11 cellular contexts compared by ENCODE assay signal in genomic region chr1:227761621-227762230, GRCh38. TPM values are rescaled to one million over a fixed set of nuclear protein-coding genes. Genes with fewer than 3 reads are reported as not detected.
A peak's percentile ranks its signal among the peaks of the same experiment; 100 is the strongest.
DNase-seq lines count a peak whose midpoint lies in the region; ATAC-seq and TF ChIP-seq lines count a peak whose summit lies in the region.
"Had no signal": no experiment of that assay in that cellular context is flagged by ENCODE, and none has a peak within 500 bp of the region (broad histone marks: within the 10 kb centered on the region; RNA-seq: fewer than 3 reads in every experiment).

No MANE protein-coding gene starts in this region.

- peaks cover 37% of the 10 kb centered on the region for H3K79me1 ChIP-seq in mesenchymal stem cell (replicated peaks; ENCODE audit: low read length, poor library complexity, severe bottlenecking)

- no peak overlapping the region for H3K27ac ChIP-seq in mesenchymal stem cell (ENCODE audit: low read length, poor library complexity, severe bottlenecking)
- peak overlapping the region; percentile 33 for H3K27ac ChIP-seq in temporal lobe (ENCODE audit: low read depth, low read length)
- H3K27ac ChIP-seq in hepatocyte: no peak overlapping the region

- H3K9ac ChIP-seq in mesenchymal stem cell (ENCODE audit: low read length): peak overlapping the region; percentile 22

- peak overlapping the region; percentile 71 for H4K8ac ChIP-seq in mesenchymal stem cell (ENCODE audit: low read length)

- H3K14ac ChIP-seq in mesenchymal stem cell (ENCODE audit: low read length in 2 of 2): no peak overlapping the region

- DNase-seq in activated CD8-positive, alpha-beta T cell treated with anti-CD3 and anti-CD28 coated beads, Interleukin-2, amount 10 ng/mL, durations not matched to agents 7 days and 5 days: no peak
- DNase-seq in activated CD8-positive, alpha-beta T cell treated with anti-CD3 and anti-CD28 coated beads for 36 hours: no peak
- DNase-seq in T-cell (no peak), mesenchymal stem cell (no peak), ecto neural progenitor cell (ENCODE audit: low spot score) (no peak), hepatocyte (ENCODE audit: low spot score) (no peak)

- no peak overlapping the region for H3K23ac ChIP-seq in mesenchymal stem cell (ENCODE audit: low read length in 2 of 2)

- H3K36me3 ChIP-seq in mesenchymal stem cell (ENCODE audit: control insufficient read depth in 1 of 2, insufficient read depth in 2 of 2, low read depth in 1 of 2, low read length in 2 of 2): peaks cover 36 to 41% of the 10 kb centered on the region in 2 experiments
- H3K36me3 ChIP-seq in hepatocyte (replicated peaks; ENCODE audit: insufficient read depth, low read depth): no peaks in the 10 kb centered on the region

- H3K9me3 ChIP-seq in mesenchymal stem cell (ENCODE audit: control insufficient read depth, low read length) (no peaks in the 10 kb centered on the region), hepatocyte (ENCODE audit: low read depth) (no peaks in the 10 kb centered on the region)

- peaks cover 70% of the 10 kb centered on the region for H3K4me1 Mint-ChIP-seq in activated CD8-positive, alpha-beta T cell treated with anti-CD3 and anti-CD28 coated beads, Interleukin-2, amount 10 ng/mL, durations not matched to agents 7 days and 5 days (ENCODE audit: low read depth)
- H3K4me1 Mint-ChIP-seq in activated CD8-positive, alpha-beta T cell treated with anti-CD3 and anti-CD28 coated beads for 36 hours (ENCODE audit: low read depth): peaks cover 73% of the 10 kb centered on the region
- peaks cover 62 to 80% (median 80%) of the 10 kb centered on the region in 3 donors for H3K4me1 Mint-ChIP-seq in T-cell
- H3K4me1 Mint-ChIP-seq: WTC11 had no signal

- no peak for ATAC-seq in activated CD8-positive, alpha-beta T cell treated with anti-CD3 and anti-CD28 coated beads, Interleukin-2, amount 10 ng/mL, durations not matched to agents 7 days and 5 days
- no peak for ATAC-seq in activated CD8-positive, alpha-beta T cell treated with anti-CD3 and anti-CD28 coated beads for 36 hours
- ATAC-seq in T-cell (replicated peaks in 1 of 4): no peak
- ATAC-seq in GM21423 (IDR thresholded peaks at IDR 0.05; ENCODE audit: unreplicated experiment): no peak

- peak overlapping the region; percentile 66 for H2AK5ac ChIP-seq in mesenchymal stem cell (ENCODE audit: low read length, severe bottlenecking)

- H3K4me2 ChIP-seq in mesenchymal stem cell (ENCODE audit: low read length, poor library complexity, severe bottlenecking) (no peak overlapping the region), hepatocyte (no peak overlapping the region)

- peak overlapping the region in 1 of 2 experiments; percentile 16 for H3K4ac ChIP-seq in mesenchymal stem cell (ENCODE audit: low read depth in 1 of 2, low read length in 2 of 2)

- 89% methylated on average over 17 of the region's 17 CpGs for WGBS in mesenchymal stem cell
- WGBS in hepatocyte (ENCODE audit: low lambda C conversion rate, missing lambda C conversion rate): 94% methylated on average over 17 of the region's 17 CpGs

- no peak overlapping the region for H2BK120ac ChIP-seq in mesenchymal stem cell (ENCODE audit: low read depth, low read length)

- no peak overlapping the region for H3K4me3 ChIP-seq in mesenchymal stem cell (ENCODE audit: insufficient read depth in 1 of 2, low read depth in 1 of 2, low read length in 2 of 2)
- no peak overlapping the region for H3K4me3 ChIP-seq in hepatocyte

- peak overlapping the region; percentile 77 for H3K27ac Mint-ChIP-seq in activated CD8-positive, alpha-beta T cell treated with anti-CD3 and anti-CD28 coated beads, Interleukin-2, amount 10 ng/mL, durations not matched to agents 7 days and 5 days
- H3K27ac Mint-ChIP-seq in activated CD8-positive, alpha-beta T cell treated with anti-CD3 and anti-CD28 coated beads for 36 hours: no peak overlapping the region
- peak overlapping the region; percentile 86 to 90 for H3K27ac Mint-ChIP-seq in T-cell
- H3K27ac Mint-ChIP-seq: WTC11 had no signal

- POLR2A ChIA-PET in activated CD8-positive, alpha-beta T cell treated with anti-CD3 and anti-CD28 coated beads, Interleukin-2, amount 10 ng/mL, durations not matched to agents 7 days and 5 days (lab: Charles Lee): no interaction called here
- POLR2A ChIA-PET in activated CD8-positive, alpha-beta T cell treated with anti-CD3 and anti-CD28 coated beads for 36 hours (lab: Charles Lee): interaction anchor here (2.7 kb wide), 1 partner anchor 192 kb away, joined by 9 read pairs; no protein-coding TSS in a partner anchor
- POLR2A ChIA-PET in T-cell (lab: Charles Lee): no interaction called here

- H3K27me3 Mint-ChIP-seq in activated CD8-positive, alpha-beta T cell treated with anti-CD3 and anti-CD28 coated beads, Interleukin-2, amount 10 ng/mL, durations not matched to agents 7 days and 5 days (ENCODE audit: low read depth): no peaks in the 10 kb centered on the region
- H3K27me3 Mint-ChIP-seq in activated CD8-positive, alpha-beta T cell treated with anti-CD3 and anti-CD28 coated beads for 36 hours: no peaks in the 10 kb centered on the region
- H3K27me3 Mint-ChIP-seq in T-cell: no peaks in the 10 kb centered on the region
- H3K27me3 Mint-ChIP-seq: naive B cell had no signal

- peaks cover 38% of the 10 kb centered on the region for H4K20me1 ChIP-seq in hepatocyte (ENCODE audit: insufficient read depth, poor library complexity, severe bottlenecking)

- H3K4me1 ChIP-seq in mesenchymal stem cell (ENCODE audit: control insufficient read depth, insufficient read depth, low read depth, low read length): peaks cover 62% of the 10 kb centered on the region
- H3K4me1 ChIP-seq in hepatocyte (ENCODE audit: insufficient read depth): peaks cover 23% of the 10 kb centered on the region

- H3K9me3 Mint-ChIP-seq in activated CD8-positive, alpha-beta T cell treated with anti-CD3 and anti-CD28 coated beads, Interleukin-2, amount 10 ng/mL, durations not matched to agents 7 days and 5 days (ENCODE audit: insufficient read depth): no peaks in the 10 kb centered on the region
- no peaks in the 10 kb centered on the region for H3K9me3 Mint-ChIP-seq in activated CD8-positive, alpha-beta T cell treated with anti-CD3 and anti-CD28 coated beads for 36 hours
- no peaks in the 10 kb centered on the region for H3K9me3 Mint-ChIP-seq in T-cell
- H3K9me3 Mint-ChIP-seq: naive B cell, WTC11 had no signal

- no peak overlapping the region for H2BK15ac ChIP-seq in mesenchymal stem cell (ENCODE audit: low read depth, poor library complexity, severe bottlenecking)

- no peak overlapping the region for H3K18ac ChIP-seq in mesenchymal stem cell (ENCODE audit: low read depth in 1 of 2, low read length in 2 of 2)

- intact Hi-C loops in activated CD8-positive, alpha-beta T cell treated with anti-CD3 and anti-CD28 coated beads for 36 hours (cut with micrococcal nuclease): loop anchor here (10.0 kb wide), 1 partner anchor 183 kb away; the partner anchor contains the start of gene WNT9A

- peaks cover 19% of the 10 kb centered on the region for H3K79me2 ChIP-seq in hepatocyte

- no peak overlapping the region for H3K4me3 Mint-ChIP-seq in activated CD8-positive, alpha-beta T cell treated with anti-CD3 and anti-CD28 coated beads, Interleukin-2, amount 10 ng/mL, durations not matched to agents 7 days and 5 days
- H3K4me3 Mint-ChIP-seq in activated CD8-positive, alpha-beta T cell treated with anti-CD3 and anti-CD28 coated beads for 36 hours: no peak overlapping the region
- H3K4me3 Mint-ChIP-seq in T-cell: peak overlapping the region in 1 of 3 donors; percentile 71
- H3K4me3 Mint-ChIP-seq: naive B cell, WTC11 had no signal

- H3K36me3 Mint-ChIP-seq in activated CD8-positive, alpha-beta T cell treated with anti-CD3 and anti-CD28 coated beads, Interleukin-2, amount 10 ng/mL, durations not matched to agents 7 days and 5 days (ENCODE audit: low read depth): peaks cover 51% of the 10 kb centered on the region
- peaks cover 28% of the 10 kb centered on the region for H3K36me3 Mint-ChIP-seq in activated CD8-positive, alpha-beta T cell treated with anti-CD3 and anti-CD28 coated beads for 36 hours (ENCODE audit: low read depth)
- H3K36me3 Mint-ChIP-seq in T-cell: peaks cover 35% of the 10 kb centered on the region

- H2BK5ac ChIP-seq in mesenchymal stem cell (ENCODE audit: low read depth, low read length, poor library complexity, severe bottlenecking): no peak overlapping the region

- H3K9me2 ChIP-seq in hepatocyte (replicated peaks; ENCODE audit: insufficient read depth): no peaks in the 10 kb centered on the region

- H3K27me3 ChIP-seq in mesenchymal stem cell (ENCODE audit: control insufficient read depth in 1 of 2, insufficient read depth in 1 of 2, low read length in 2 of 2) (no peaks in the 10 kb centered on the region), hepatocyte (no peaks in the 10 kb centered on the region)

- H4K91ac ChIP-seq in mesenchymal stem cell (ENCODE audit: low read length): peak overlapping the region; percentile 62

- TF ChIP-seq CTCF in activated CD8-positive, alpha-beta T cell treated with anti-CD3 and anti-CD28 coated beads for 36 hours (IDR thresholded peaks at IDR 0.05): no peak
- TF ChIP-seq CTCF in hepatocyte (IDR thresholded peaks at IDR 0.05; ENCODE audit: poor library complexity): no peak

- CTCF ChIA-PET in activated CD8-positive, alpha-beta T cell treated with anti-CD3 and anti-CD28 coated beads, Interleukin-2, amount 10 ng/mL, durations not matched to agents 7 days and 5 days (lab: Charles Lee): interaction anchor here (0.7 to 3.1 kb wide), 14 partner anchors 9 to 405 kb away, joined by 3 to 18 read pairs (median 4); partner anchors contain the start of gene WNT9A
- CTCF ChIA-PET in activated CD8-positive, alpha-beta T cell treated with anti-CD3 and anti-CD28 coated beads for 36 hours (lab: Charles Lee): interaction anchor here (0.7 to 7.0 kb wide), 13 partner anchors 10 to 281 kb away, joined by 3 to 59 read pairs (median 3); partner anchors contain the start of gene WNT9A
- CTCF ChIA-PET in T-cell (lab: Charles Lee): interaction anchor here (0.6 to 1.1 kb wide), 3 partner anchors 30 to 320 kb away, joined by 3 to 8 read pairs (median 3); no protein-coding TSS in a partner anchor

- peak overlapping the region in 1 of 2 experiments; percentile 67 for H2BK12ac ChIP-seq in mesenchymal stem cell (ENCODE audit: low read length in 2 of 2)

- H2AFZ ChIP-seq in mesenchymal stem cell (ENCODE audit: low read depth, low read length) (no peak overlapping the region), hepatocyte (no peak overlapping the region)

RNA-seq across cellular contexts. Expression of gene SNAP47, which starts 26.5 kb away (rescaled TPM):
- 10 to 100 TPM; 20.7 to 25.3 TPM for total RNA-seq in activated CD8-positive, alpha-beta T cell treated with anti-CD3 and anti-CD28 coated beads, Interleukin-2, amount 10 ng/mL, durations not matched to agents 7 days and 5 days
- total RNA-seq in activated CD8-positive, alpha-beta T cell treated with anti-CD3 and anti-CD28 coated beads for 36 hours: 10 to 100 TPM; 25.3 to 25.5 TPM
- total RNA-seq in T-cell: 10 to 100 TPM; 20.1 to 35.6 (median 30.7) TPM
- polyA plus RNA-seq in mesenchymal stem cell (2013, experiment 1 of 2): 17.0 TPM
- polyA plus RNA-seq in mesenchymal stem cell (2013, experiment 2 of 2): 15.9 TPM
- 68.6 TPM for total RNA-seq in temporal lobe
- 41.5 and 42.6 TPM in 2 replicates for total RNA-seq in hepatocyte
- polyA plus RNA-seq in hepatocyte: 42.7 and 49.6 TPM in 2 replicates

RNA-seq across cellular contexts. Expression of gene JMJD4, which starts 26.6 kb away (rescaled TPM):
- total RNA-seq in activated CD8-positive, alpha-beta T cell treated with anti-CD3 and anti-CD28 coated beads, Interleukin-2, amount 10 ng/mL, durations not matched to agents 7 days and 5 days: 10 to 100 TPM; 16.8 to 17.3 TPM
- 10 to 100 TPM; 16.2 to 17.3 TPM for total RNA-seq in activated CD8-positive, alpha-beta T cell treated with anti-CD3 and anti-CD28 coated beads for 36 hours
- total RNA-seq in T-cell: 10 to 100 TPM; 10.8 to 35.1 (median 33.5) TPM
- polyA plus RNA-seq in mesenchymal stem cell (2013, experiment 1 of 2): 9.8 TPM
- polyA plus RNA-seq in mesenchymal stem cell (2013, experiment 2 of 2): 10.1 TPM
- 10.3 TPM for total RNA-seq in temporal lobe
- 21.3 and 22.2 TPM in 2 replicates for total RNA-seq in hepatocyte
- 31.2 and 32.9 TPM in 2 replicates for polyA plus RNA-seq in hepatocyte

RNA-seq across cellular contexts. Expression of gene PRSS38, which starts 53.7 kb away (rescaled TPM):
- total RNA-seq in activated CD8-positive, alpha-beta T cell treated with anti-CD3 and anti-CD28 coated beads, Interleukin-2, amount 10 ng/mL, durations not matched to agents 7 days and 5 days: not detected
- total RNA-seq in activated CD8-positive, alpha-beta T cell treated with anti-CD3 and anti-CD28 coated beads for 36 hours: not detected
- total RNA-seq in T-cell (not detected), temporal lobe (not detected), hepatocyte (not detected in 2 replicates)
- not detected for polyA plus RNA-seq in mesenchymal stem cell (2013, experiment 1 of 2)
- polyA plus RNA-seq in mesenchymal stem cell (2013, experiment 2 of 2): not detected
- polyA plus RNA-seq in hepatocyte: not detected in 2 replicates
- total RNA-seq: glomerular endothelial cell, WTC11 had no signal
